Comparison of ENCODE assay signal across 14 cellular contexts in the genomic region with DNA sequence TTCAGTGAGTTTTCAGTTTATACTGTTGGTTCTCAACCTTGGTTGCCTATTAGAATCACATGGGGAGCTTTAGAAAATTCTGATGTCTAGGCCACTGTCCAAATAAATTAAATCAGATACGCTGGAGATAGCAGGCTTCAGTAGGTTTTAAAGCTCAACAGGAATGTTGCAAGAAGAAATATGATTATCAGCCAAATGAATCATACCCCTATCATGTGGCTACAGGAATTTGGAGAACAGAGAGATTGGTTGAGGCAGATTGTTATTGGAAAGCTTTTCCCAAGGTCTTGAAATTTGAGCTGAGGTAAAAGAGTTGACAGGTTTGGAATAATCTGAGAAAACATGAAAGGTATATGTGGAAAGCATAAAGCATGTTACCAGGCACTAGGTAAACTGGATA.
"Had no signal": no experiment of that assay in that cellular context is flagged by ENCODE, and none has a peak within 500 bp of the region (broad histone marks: within the 10 kb centered on the region; RNA-seq: fewer than 3 reads in every experiment).

No MANE protein-coding gene starts in this region.

- ATAC-seq: activated naive CD4-positive, alpha-beta T cell treated with anti-CD3 and anti-CD28 coated beads, Interleukin-2, amount 50 U/mL, for 72 hours; heart right ventricle; lower lobe of right lung had no signal

- H3K9me3 ChIP-seq: adrenal gland, lower lobe of right lung, tibial artery had no signal

- H3K36me3 Mint-ChIP-seq: activated naive CD4-positive, alpha-beta T cell treated with anti-CD3 and anti-CD28 coated beads, Interleukin-2, amount 50 U/mL, for 72 hours had no signal

- H3K36me3 ChIP-seq: adrenal gland, heart right ventricle, lower lobe of right lung, tibial artery had no signal

- H3K27me3 ChIP-seq: adrenal gland, tibial artery had no signal

- H3K4me1 ChIP-seq: heart right ventricle had no signal

- H3K4me3 ChIP-seq: adrenal gland, dorsolateral prefrontal cortex, heart right ventricle, lower lobe of right lung, tibial artery had no signal

- H3K27ac Mint-ChIP-seq: activated naive CD4-positive, alpha-beta T cell treated with anti-CD3 and anti-CD28 coated beads, Interleukin-2, amount 50 U/mL, for 72 hours; nephron progenitor cell had no signal

- H3K4me3 Mint-ChIP-seq: nephron progenitor cell had no signal

- DNase-seq: activated CD4-positive, alpha-beta T cell treated with anti-CD3 and anti-CD28 coated beads, Interleukin-2, amount 50 U/mL, for 4 hours; activated gamma-delta T cell treated with Interleukin-2 at 50 U/mL for 16 hours; adrenal gland; dorsolateral prefrontal cortex; heart right ventricle; lower lobe of right lung; midbrain; nephron progenitor cell; occipital lobe; posterior cingulate gyrus; stimulated activated CD8-positive, alpha-beta memory T cell treated with anti-CD3 and anti-CD28 coated beads, Interleukin-4, amount 100 ng/mL, for 48 hours; stimulated activated naive CD4-positive, alpha-beta T cell; tibial artery had no signal

- H3K27ac ChIP-seq: dorsolateral prefrontal cortex, heart right ventricle, lower lobe of right lung, tibial artery had no signal
